Comparison of ENCODE assay signal across 27 cellular contexts in the genomic region with DNA sequence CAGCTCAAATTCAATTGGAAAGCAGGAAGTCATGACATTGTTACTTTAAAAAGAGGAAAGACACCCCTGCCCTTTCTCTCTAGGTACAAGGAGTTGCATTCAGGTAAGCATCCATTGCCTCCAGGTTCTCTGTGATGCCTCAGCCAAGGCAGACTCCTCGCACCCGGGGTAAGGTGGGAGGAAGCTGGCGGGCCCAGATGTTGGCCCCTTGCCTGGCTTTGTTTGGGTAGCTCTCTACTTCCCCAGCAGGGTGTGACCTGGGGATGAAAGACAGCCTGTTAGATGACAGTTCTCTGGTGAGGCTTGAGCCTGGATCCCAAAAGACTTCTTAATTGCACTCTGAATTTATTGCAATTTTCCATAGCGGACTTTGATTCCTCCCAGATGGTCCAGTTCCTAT. TPM values are rescaled to one million over a fixed set of nuclear protein-coding genes. Genes with fewer than 3 reads are reported as not detected.
DNase-seq lines count a peak whose midpoint lies in the region; ATAC-seq, FAIRE-seq and TF ChIP-seq lines count a peak whose summit lies in the region.
"Had no signal": no experiment of that assay in that cellular context is flagged by ENCODE, and none has a peak within 500 bp of the region (broad histone marks: within the 10 kb centered on the region; RNA-seq: fewer than 3 reads in every experiment).

No MANE protein-coding gene starts in this region.

- intact Hi-C loops in thyroid gland (cut with DNase I) = no loop called here

- no peak overlapping the region for H3K4me3 ChIP-seq in thyroid gland (replicated peaks in 1 of 3)
- H3K4me3 ChIP-seq in neural progenitor cell = no peak overlapping the region

- DNase-seq in COR-L47 (lab: John Stamatoyannopoulos, UW) = peak; percentile 45
- peak; percentile 11 for DNase-seq in D341Med (ENCODE audit: low spot score)
- peak; percentile 31 for DNase-seq in iPS-NIHi11 (ENCODE audit: low spot score)
- DNase-seq in thyroid gland = no peak
- no peak for DNase-seq in neural progenitor cell (ENCODE audit: low spot score)
- no peak for DNase-seq in RCC 7860 (ENCODE audit: low spot score)
- DNase-seq: BE2C; Calu3; CD8-positive, alpha-beta memory T cell; DMS153; DND-41; H7; Kasumi-1; MV-4-11; NCI-H1694; NCI-H2029 treated with DMSO at 0.1 percent for 48 hours; NCI-H2227 treated with DMSO at 0.1 percent for 48 hours; NCI-H524; NCI-H82; SHP77 treated with DMSO at 0.1 percent for 48 hours; T-helper 1 cell had no signal

- TF ChIP-seq CTCF in thyroid gland (IDR thresholded peaks at IDR 0.05) = no peak
- TF ChIP-seq CTCF in neural progenitor cell (IDR thresholded peaks at IDR 0.05) = no peak

- peaks cover 29% of the 10 kb centered on the region for H3K4me1 Mint-ChIP-seq in neural progenitor cell
- H3K4me1 Mint-ChIP-seq: CD14-positive monocyte; CD8-positive, alpha-beta memory T cell had no signal

- no peak for FAIRE-seq in RCC 7860 (lab: Jason Lieb, UNC)
- FAIRE-seq: GM12892, HepG2 had no signal

- no peak for ATAC-seq in GM21529 (IDR thresholded peaks at IDR 0.05; ENCODE audit: unreplicated experiment)
- ATAC-seq: HepG2, Panc1 had no signal

- no peaks in the 10 kb centered on the region for H3K79me2 ChIP-seq in neural progenitor cell (ENCODE audit: low read depth)

- no peaks in the 10 kb centered on the region for H4K20me1 ChIP-seq in neural progenitor cell (ENCODE audit: low read depth)

- H3K27me3 Mint-ChIP-seq in neural progenitor cell (ENCODE audit: insufficient read depth, low read depth) = peaks cover 5% of the 10 kb centered on the region

- H3K27me3 ChIP-seq in thyroid gland (no peaks in the 10 kb centered on the region), neural progenitor cell (no peaks in the 10 kb centered on the region)

- H3K4me3 Mint-ChIP-seq in neural progenitor cell = no peak overlapping the region
- H3K4me3 Mint-ChIP-seq: CD14-positive monocyte; CD8-positive, alpha-beta memory T cell had no signal

- H3K27ac ChIP-seq in thyroid gland = peak overlapping the region; percentile 2 to 89 (median 76)
- H3K27ac ChIP-seq in neural progenitor cell = no peak overlapping the region

- H3K36me3 ChIP-seq in thyroid gland (no peaks in the 10 kb centered on the region), neural progenitor cell (no peaks in the 10 kb centered on the region)
- H3K36me3 ChIP-seq: BE2C had no signal

- H3K36me3 Mint-ChIP-seq in neural progenitor cell = no peaks in the 10 kb centered on the region
- H3K36me3 Mint-ChIP-seq: CD14-positive monocyte had no signal

- WGBS in thyroid gland, 2 donors = 55 to 73% methylated on average over 4 of the region's 4 CpGs

- no peak overlapping the region for H2AFZ ChIP-seq in neural progenitor cell (replicated peaks)

- H3K9ac ChIP-seq in neural progenitor cell = no peak overlapping the region

- peaks cover 6% of the 10 kb centered on the region for H3K9me3 Mint-ChIP-seq in neural progenitor cell

- H3K9me3 ChIP-seq in thyroid gland (no peaks in the 10 kb centered on the region), neural progenitor cell (ENCODE audit: low read depth) (no peaks in the 10 kb centered on the region)
- H3K9me3 ChIP-seq: BE2C had no signal

- H3K27ac Mint-ChIP-seq in neural progenitor cell = no peak overlapping the region
- H3K27ac Mint-ChIP-seq: CD14-positive monocyte; CD8-positive, alpha-beta memory T cell had no signal

- H3K4me1 ChIP-seq in thyroid gland (peaks cover 41 to 55% of the 10 kb centered on the region in 2 donors), neural progenitor cell (peaks cover 44% of the 10 kb centered on the region)

- peaks cover 24% of the 10 kb centered on the region for H3F3A ChIP-seq in neural progenitor cell (ENCODE audit: low read depth)

- TF ChIP-seq POLR2A in thyroid gland (IDR thresholded peaks at IDR 0.05) = no peak

- no peak overlapping the region for H3K4me2 ChIP-seq in neural progenitor cell

RNA-seq across cellular contexts. Expression of a gene that starts 25.6 kb away (rescaled TPM):
- total RNA-seq in thyroid gland (100 to 1,000 TPM in 1 of 4 donors, 10 to 100 TPM in 3; 47.4 to 124 (median 79.8) TPM), neural progenitor cell (ENCODE audit: low replicate concordance) (367 and 386 TPM in 2 replicates)
- total RNA-seq: HepG2, OCI-LY7 had no signal

Comparison
In these comparisons a context has a peak if more than half of its experiments do, and no peak if none do; other contexts are left out.
1. DNase-seq: peak in COR-L47 (single experiment), D341Med (single experiment) and iPS-NIHi11 (single experiment); none in thyroid gland (0 of 2), neural progenitor cell (single experiment) and RCC 7860 (single experiment).